Comparison of ENCODE assay signal across 20 cellular contexts in genomic region chr17:15508466-15508865, GRCh38. TPM values are rescaled to one million over a fixed set of nuclear protein-coding genes. Genes with fewer than 3 reads are reported as not detected.
A peak's percentile ranks its signal among the peaks of the same experiment; 100 is the strongest.
DNase-seq lines count a peak whose midpoint lies in the region; ATAC-seq and TF ChIP-seq lines count a peak whose summit lies in the region.
"Had no signal": no experiment of that assay in that cellular context is flagged by ENCODE, and none has a peak within 500 bp of the region (broad histone marks: within the 10 kb centered on the region; RNA-seq: fewer than 3 reads in every experiment).

No MANE protein-coding gene starts in this region.

- H3K4me1 Mint-ChIP-seq in endodermal cell: no peaks in the 10 kb centered on the region

- H3K36me3 Mint-ChIP-seq in endodermal cell (ENCODE audit: low read depth): peaks cover 72% of the 10 kb centered on the region

- no peaks in the 10 kb centered on the region for H3K4me1 ChIP-seq in endodermal cell (ENCODE audit: control insufficient read depth, insufficient read depth, low read length)
- peaks cover 10 to 12% of the 10 kb centered on the region in 2 donors for H3K4me1 ChIP-seq in gastrocnemius medialis
- H3K4me1 ChIP-seq in mammary epithelial cell (ENCODE audit: insufficient read depth, low read length): no peaks in the 10 kb centered on the region

- no peak overlapping the region for H3K4me3 Mint-ChIP-seq in endodermal cell
- H3K4me3 Mint-ChIP-seq: GM23338 had no signal

- H3K27ac ChIP-seq in endodermal cell (ENCODE audit: low read depth, low read length): no peak overlapping the region
- peak overlapping the region in 1 of 4 donors; percentile 63 for H3K27ac ChIP-seq in gastrocnemius medialis
- no peak overlapping the region for H3K27ac ChIP-seq in mammary epithelial cell (ENCODE audit: insufficient read depth, low read depth, low read length)
- H3K27ac ChIP-seq: C4-2B had no signal

- H3K4me3 ChIP-seq in endodermal cell (ENCODE audit: low read length) (no peak overlapping the region), gastrocnemius medialis (no peak overlapping the region), mammary epithelial cell (replicated peaks in 1 of 3; ENCODE audit: insufficient read depth in 1 of 3, low read depth in 2 of 3, low read length in 3 of 3) (no peak overlapping the region)
- H3K4me3 ChIP-seq: GM23338 had no signal

- ATAC-seq in left ventricle myocardium superior (peak; percentile 78), gastrocnemius medialis (peak; percentile 40 to 67), HG02623 (IDR thresholded peaks at IDR 0.05; ENCODE audit: unreplicated experiment) (no peak)
- ATAC-seq: GM23338 had no signal

- in situ Hi-C loops in gastrocnemius medialis (cut with MboI; ENCODE audit: low sequenced_read_pairs in 4 of 4): loop anchor here in 2 of 4 donors (10.0 to 25.0 kb wide), 2 partner anchors 94 to 121 kb away; no protein-coding TSS in a partner anchor
- in situ Hi-C loops in mammary epithelial cell (cut with MboI; ENCODE audit: low sequenced_read_pairs in 2 of 2): loop anchor here (10.0 kb wide), 1 partner anchor 254 kb away; no protein-coding TSS in a partner anchor

- no peaks in the 10 kb centered on the region for H4K20me1 ChIP-seq in mammary epithelial cell (ENCODE audit: insufficient read depth, low read length)

- no peaks in the 10 kb centered on the region for H3K27me3 Mint-ChIP-seq in endodermal cell (ENCODE audit: insufficient read depth)

- dilution Hi-C loops in mammary epithelial cell (cut with HindIII; ENCODE audit: low sequenced_read_pairs): no loop called here

- WGBS in endodermal cell (ENCODE audit: insufficient coverage in 1 of 2, insufficient read length in 1 of 2), 2 experiments: 90 to 93% methylated on average over 2 to 7 of the region's 7 CpGs
- 74% methylated on average over 7 of the region's 7 CpGs for WGBS in mammary epithelial cell (ENCODE audit: low coverage, missing lambda C conversion rate)

- no peak overlapping the region for H3K4me2 ChIP-seq in mammary epithelial cell (ENCODE audit: insufficient read depth, low read depth, low read length)
- H3K4me2 ChIP-seq: GM23338 had no signal

- H3K9me3 ChIP-seq in endodermal cell (ENCODE audit: control insufficient read depth, low read length) (no peaks in the 10 kb centered on the region), gastrocnemius medialis (no peaks in the 10 kb centered on the region), mammary epithelial cell (replicated peaks; ENCODE audit: insufficient read depth, low read length) (no peaks in the 10 kb centered on the region)

- H3K9me3 Mint-ChIP-seq in endodermal cell: no peaks in the 10 kb centered on the region

- H3K9ac ChIP-seq in endodermal cell (ENCODE audit: extremely low read depth, low read length, poor library complexity, severe bottlenecking) (no peak overlapping the region), mammary epithelial cell (ENCODE audit: insufficient read depth, low read length) (no peak overlapping the region)

- TF ChIP-seq CTCF in endodermal cell (conservative IDR thresholded peaks at IDR 0.05): no peak
- no peak for TF ChIP-seq CTCF in gastrocnemius medialis (IDR thresholded peaks at IDR 0.05 in 4 of 5, conservative IDR thresholded peaks at IDR 0.05 in 1 of 5)
- TF ChIP-seq CTCF in mammary epithelial cell (conservative IDR thresholded peaks at IDR 0.05 in 1 of 2, IDR thresholded peaks at IDR 0.05 in 1 of 2; ENCODE audit: extremely low read depth in 1 of 2, insufficient read depth in 1 of 2, low read depth in 1 of 2, low read length in 2 of 2): no peak

- no peak for TF ChIP-seq POLR2A in gastrocnemius medialis (IDR thresholded peaks at IDR 0.05)

- CTCF ChIA-PET in mammary epithelial cell (lab: Charles Lee; ENCODE audit: low non-redundant PET): no interaction called here

- no TSS peak for BruUV-seq in mammary epithelial cell (replicated peaks; lab: Mats Ljungman, UMichigan)

- no peaks in the 10 kb centered on the region for H3K79me2 ChIP-seq in mammary epithelial cell (ENCODE audit: insufficient read depth, low read length)

- intact Hi-C loops in left ventricle myocardium superior (cut with micrococcal nuclease) (loop anchor here (10.0 kb wide), 1 partner anchor 244 kb away; the partner anchor contains the start of gene PMP22), gastrocnemius medialis (cut with DNase I; ENCODE audit: low total_unique reads) (no loop called here), mammary epithelial cell (cut with micrococcal nuclease) (no loop called here)

- H3K27ac Mint-ChIP-seq in endodermal cell: no peak overlapping the region

- H3K27me3 ChIP-seq in endodermal cell (ENCODE audit: control insufficient read depth, insufficient read depth, low read length, poor library complexity, severe bottlenecking) (no peaks in the 10 kb centered on the region), gastrocnemius medialis (no peaks in the 10 kb centered on the region), mammary epithelial cell (ENCODE audit: insufficient read depth, low read length) (no peaks in the 10 kb centered on the region)

- DNase-seq in endodermal cell (peak; percentile 18), left ventricle myocardium superior (no peak), gastrocnemius medialis (no peak), HT-29 (ENCODE audit: low spot score) (no peak), NCI-H146 (lab: John Stamatoyannopoulos, UW) (no peak), mammary epithelial cell (no peak)
- DNase-seq: AML-193, DMS79, HCEC 1CT, KG1, MV-4-11, NCI-H187, NCI-H2107, NCI-H510A treated with DMSO at 0.1 percent for 48 hours, NCI-H774, OCI-M1, SHP77 treated with DMSO at 0.1 percent for 48 hours had no signal

- H2AFZ ChIP-seq in mammary epithelial cell (ENCODE audit: low read depth, low read length): no peak overlapping the region
- H2AFZ ChIP-seq: GM23338 had no signal

- peaks cover 85% of the 10 kb centered on the region for H3K36me3 ChIP-seq in endodermal cell (ENCODE audit: control insufficient read depth, insufficient read depth, low read length)
- H3K36me3 ChIP-seq in gastrocnemius medialis: no peaks in the 10 kb centered on the region
- no peaks in the 10 kb centered on the region for H3K36me3 ChIP-seq in mammary epithelial cell (ENCODE audit: insufficient read depth, low read length)

RNA-seq across cellular contexts. Expression of gene CDRT4, which starts 41.0 kb away (rescaled TPM):
- total RNA-seq in endodermal cell (10 to 100 TPM; 16.4 to 39.7 TPM), left ventricle myocardium superior (1.4 TPM), gastrocnemius medialis (1 to 10 TPM in 2 of 4 donors, under 1 TPM in 2; 0.66 to 2.0 (median 1.00) TPM), mammary epithelial cell (1 to 10 TPM; 2.3 to 8.0 TPM)
- 3.0 TPM for polyA plus RNA-seq in endodermal cell (2013, experiment 1 of 2)
- polyA plus RNA-seq in endodermal cell (2013, experiment 2 of 2): 4.4 TPM
- 0.20 TPM in 1 of 2 replicates, not detected in the other for total RNA-seq in HT-29 (2014; rRNA removed; shearing (Covaris generic))
- 0.45 TPM for polyA plus RNA-seq in mammary epithelial cell
- 0.83 TPM for polyA minus RNA-seq in mammary epithelial cell

RNA-seq across cellular contexts. Expression of gene TVP23C, which starts 54.8 kb away (rescaled TPM):
- 10 to 100 TPM; 30.7 to 73.2 TPM for total RNA-seq in endodermal cell
- polyA plus RNA-seq in endodermal cell (2013, experiment 1 of 2): 13.3 TPM
- 15.6 TPM for polyA plus RNA-seq in endodermal cell (2013, experiment 2 of 2)
- 2.5 TPM for total RNA-seq in left ventricle myocardium superior
- total RNA-seq in gastrocnemius medialis: 1 to 10 TPM in 3 of 4 donors, not detected in 1; 1.2 to 4.2 (median 1.7) TPM
- 4.6 and 5.0 TPM in 2 replicates for total RNA-seq in HT-29 (2014; rRNA removed; shearing (Covaris generic))
- 10 to 100 TPM; 21.3 to 32.3 TPM for total RNA-seq in mammary epithelial cell
- 2.6 TPM for polyA plus RNA-seq in mammary epithelial cell
- 27.2 TPM for polyA minus RNA-seq in mammary epithelial cell
